ENCODE assay signal across 8 cellular contexts in the genomic region with DNA sequence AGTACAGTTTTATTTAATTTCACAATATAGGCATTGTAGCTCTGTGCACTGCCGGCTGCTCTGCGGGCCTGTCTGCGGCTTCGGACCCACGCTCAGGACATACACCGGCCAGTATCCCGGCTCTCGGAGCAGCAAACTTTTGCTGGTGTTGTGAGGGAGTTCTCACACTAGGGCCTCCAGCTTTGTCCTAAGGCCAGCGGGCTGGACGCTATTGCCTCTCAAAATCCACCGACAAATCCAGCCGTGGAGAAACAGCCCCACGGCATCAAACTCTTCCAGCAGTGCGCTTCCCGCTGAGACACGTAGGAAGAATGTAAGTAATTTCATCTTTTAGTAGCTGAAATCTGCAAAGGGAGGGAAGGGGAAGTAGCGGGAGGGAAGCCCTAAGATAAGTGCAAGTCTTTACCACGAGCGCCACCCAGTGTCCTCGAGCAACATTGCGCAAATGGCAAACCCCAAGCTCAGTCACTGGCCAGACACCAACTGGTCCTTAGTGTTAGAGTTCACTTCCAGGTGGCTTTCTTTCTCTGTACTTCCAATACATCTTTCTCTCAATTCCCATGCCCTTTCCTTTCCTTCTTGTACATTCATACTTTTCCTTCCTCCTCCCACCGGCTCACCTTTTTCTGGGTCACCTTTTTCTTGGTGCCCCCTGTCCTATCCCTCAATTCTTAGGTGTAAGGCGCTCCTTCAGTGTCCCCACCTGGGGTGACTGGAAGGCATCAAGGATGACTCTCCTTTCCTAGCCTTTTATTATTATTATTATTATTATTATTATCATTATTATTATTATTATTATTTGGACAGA. TPM values are rescaled to one million over a fixed set of nuclear protein-coding genes. Genes with fewer than 3 reads are reported as not detected.
DNase-seq lines count a peak whose midpoint lies in the region; ATAC-seq and TF ChIP-seq lines count a peak whose summit lies in the region.

No MANE protein-coding gene starts in this region.

- no peak overlapping the region for H3K27ac ChIP-seq in muscle layer of colon (ENCODE audit: low read depth, low read length)

- H3K4me1 ChIP-seq in muscle layer of colon (ENCODE audit: insufficient read depth, low read length) = peaks cover 30% of the 10 kb centered on the region

- H3K27me3 ChIP-seq in muscle layer of colon (ENCODE audit: control insufficient read depth in 1 of 2, insufficient read depth in 2 of 2, low read length in 2 of 2) = peaks cover 47 to 56% of the 10 kb centered on the region in 2 donors

- no peaks in the 10 kb centered on the region for H3K9me3 ChIP-seq in muscle layer of colon (ENCODE audit: low read length)

- peaks cover 52 to 68% (median 60%) of the 10 kb centered on the region in 3 donors for H3K27me3 Mint-ChIP-seq in CD14-positive monocyte (ENCODE audit: low read depth in 3 of 3)

- peaks cover 37% of the 10 kb centered on the region for H3K4me1 Mint-ChIP-seq in CD14-positive monocyte
- H3K4me1 Mint-ChIP-seq in stimulated activated effector memory CD8-positive, alpha-beta T cell treated with anti-CD3 and anti-CD28 coated beads, Interleukin-12 subunit alpha, Interleukin-12 subunit beta, amount 100 ng/mL, for 72 hours = peaks cover 36% of the 10 kb centered on the region

- DNase-seq in CD14-positive monocyte (ENCODE audit: low spot score) (peak; percentile 74), GM19238 (ENCODE audit: insufficient read length, low spot score) (peak; percentile 60), NOMO-1 (lab: John Stamatoyannopoulos, UW; ENCODE audit: unreplicated experiment in 2 of 2) (peak; percentile 97 to 99), epithelial cell of esophagus (ENCODE audit: low read depth) (peak; percentile 83)
- peak; percentile 65 for DNase-seq in activated CD8-positive, alpha-beta memory T cell treated with anti-CD3 and anti-CD28 coated beads, Interleukin-2, amount 50 U/mL, for 4 hours
- DNase-seq in stimulated activated effector memory CD8-positive, alpha-beta T cell treated with anti-CD3 and anti-CD28 coated beads, Interleukin-12 subunit alpha, Interleukin-12 subunit beta, amount 100 ng/mL, for 72 hours (ENCODE audit: low spot score in 2 of 2) = peak in 1 of 2 donors; percentile 43

- TF ChIP-seq CTCF in CD14-positive monocyte (IDR thresholded peaks at IDR 0.05) (peak; percentile 80), epithelial cell of esophagus (IDR thresholded peaks at IDR 0.05; ENCODE audit: insufficient read depth, low read depth, low read length, missing control alignments) (peak; percentile 94)

- intact Hi-C loops in CD14-positive monocyte (cut with micrococcal nuclease) = loop anchor here (2.0 to 10.0 kb wide), 5 partner anchors 805 to 1111 kb away; no protein-coding TSS in a partner anchor

- H3K4me3 ChIP-seq in epithelial cell of esophagus (ENCODE audit: low read length) = peak overlapping the region; percentile 29
- peak overlapping the region; percentile 47 to 76 for H3K4me3 ChIP-seq in muscle layer of colon (ENCODE audit: low read depth in 1 of 2, low read length in 2 of 2)

- peak overlapping the region; percentile 81 to 91 for H3K4me3 Mint-ChIP-seq in CD14-positive monocyte
- H3K4me3 Mint-ChIP-seq in stimulated activated effector memory CD8-positive, alpha-beta T cell treated with anti-CD3 and anti-CD28 coated beads, Interleukin-12 subunit alpha, Interleukin-12 subunit beta, amount 100 ng/mL, for 72 hours = peak overlapping the region; percentile 51

- H3K9ac ChIP-seq in muscle layer of colon (ENCODE audit: low read length) = peak overlapping the region; percentile 13

- peaks cover 0 to 27% (median 19%) of the 10 kb centered on the region in 7 donors for H3K9me3 Mint-ChIP-seq in CD14-positive monocyte
- H3K9me3 Mint-ChIP-seq in stimulated activated effector memory CD8-positive, alpha-beta T cell treated with anti-CD3 and anti-CD28 coated beads, Interleukin-12 subunit alpha, Interleukin-12 subunit beta, amount 100 ng/mL, for 72 hours = no peaks in the 10 kb centered on the region

- H3K36me3 ChIP-seq in muscle layer of colon (ENCODE audit: insufficient read depth, low read length) = no peaks in the 10 kb centered on the region

- H3K36me3 Mint-ChIP-seq in CD14-positive monocyte = peaks cover 7 to 8% of the 10 kb centered on the region in 2 donors
- peaks cover 6% of the 10 kb centered on the region for H3K36me3 Mint-ChIP-seq in stimulated activated effector memory CD8-positive, alpha-beta T cell treated with anti-CD3 and anti-CD28 coated beads, Interleukin-12 subunit alpha, Interleukin-12 subunit beta, amount 100 ng/mL, for 72 hours

- H3K27ac Mint-ChIP-seq in CD14-positive monocyte = peak overlapping the region in 2 of 7 donors; percentile 38 to 50
- H3K27ac Mint-ChIP-seq in stimulated activated effector memory CD8-positive, alpha-beta T cell treated with anti-CD3 and anti-CD28 coated beads, Interleukin-12 subunit alpha, Interleukin-12 subunit beta, amount 100 ng/mL, for 72 hours = no peak overlapping the region

- peak; percentile 97 for ATAC-seq in HG03439 (IDR thresholded peaks at IDR 0.05; ENCODE audit: unreplicated experiment)
- ATAC-seq in stimulated activated effector memory CD8-positive, alpha-beta T cell treated with anti-CD3 and anti-CD28 coated beads, Interleukin-12 subunit alpha, Interleukin-12 subunit beta, amount 100 ng/mL, for 72 hours = peak; percentile 78

RNA-seq across cellular contexts. Expression of gene DLX5, which starts 3.0 kb away (rescaled TPM):
- polyA plus RNA-seq in CD14-positive monocyte = not detected

RNA-seq across cellular contexts. Expression of gene DLX6, which starts 22.3 kb away (rescaled TPM):
- not detected for polyA plus RNA-seq in CD14-positive monocyte
